Comparison of ENCODE assay signal across 8 cellular contexts in the genomic region with DNA sequence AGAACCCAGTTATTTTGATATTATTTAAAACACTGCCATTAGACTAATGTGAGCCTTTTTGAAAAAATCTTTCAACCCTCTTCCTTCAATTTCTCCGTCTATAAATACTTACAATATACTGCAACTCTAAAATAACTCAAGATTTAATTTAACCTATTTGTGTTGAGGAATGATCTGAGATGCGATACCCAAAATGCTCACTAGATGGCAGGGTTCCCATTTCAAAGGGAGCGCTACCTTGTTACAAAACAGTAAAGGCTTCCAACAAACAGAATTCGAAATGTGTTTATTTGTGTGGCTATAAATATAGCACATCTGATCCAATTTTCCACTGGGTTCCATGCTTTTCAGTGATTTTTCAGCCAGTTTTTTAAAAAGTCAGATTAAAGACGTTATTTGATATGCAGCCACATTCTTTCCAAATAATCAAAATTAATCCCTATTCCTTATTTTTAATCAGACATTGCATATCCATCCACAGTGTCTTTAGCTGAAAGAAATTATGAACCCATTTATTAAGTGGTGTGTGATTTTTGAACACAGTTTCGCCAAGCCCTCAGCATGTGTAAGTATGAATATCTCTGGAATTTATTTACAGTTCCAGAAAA.
DNase-seq lines count a peak whose midpoint lies in the region; ATAC-seq, FAIRE-seq and TF ChIP-seq lines count a peak whose summit lies in the region.

No MANE protein-coding gene starts in this region.

- H3K4me1 ChIP-seq in HUES64 (ENCODE audit: insufficient read depth, low read length) (peaks cover 42% of the 10 kb centered on the region), SK-N-SH (ENCODE audit: control insufficient read depth in 1 of 2, insufficient read depth in 2 of 2, low read depth in 1 of 2, low read length in 1 of 2) (no peaks in the 10 kb centered on the region; a peak in 2 of 4 replicates)

- ATAC-seq in GM19372 (IDR thresholded peaks at IDR 0.05; ENCODE audit: low read depth, unreplicated experiment) (peak; percentile 66), HG03039 (IDR thresholded peaks at IDR 0.05; ENCODE audit: unreplicated experiment) (no peak)

- peak; percentile 92 for TF ChIP-seq CTCF in SK-N-SH (IDR thresholded peaks at IDR 0.05)
- peak; percentile 68 for TF ChIP-seq CTCF in bronchial epithelial cell (IDR thresholded peaks at IDR 0.05; ENCODE audit: insufficient read depth, low read length, severe bottlenecking)
- peak; percentile 72 for TF ChIP-seq CTCF in kidney epithelial cell (IDR thresholded peaks at IDR 0.05; ENCODE audit: insufficient read depth, low read length, poor library complexity, severe bottlenecking)

- no peak for TF ChIP-seq EP300 in SK-N-SH (IDR thresholded peaks at IDR 0.05; ENCODE audit: borderline replicate concordance in 1 of 2, low read depth in 1 of 2, low read length in 1 of 2)

- WGBS in HUES64: 18% methylated on average over 6 of the region's 6 CpGs
- WGBS in SK-N-SH (ENCODE audit: low lambda C conversion rate): 2% methylated on average over 6 of the region's 6 CpGs

- DNase-seq in DMS53 (lab: John Stamatoyannopoulos, UW) (peak; percentile 79), SK-N-SH (peak; percentile 27), bronchial epithelial cell (ENCODE audit: low read depth) (peak; percentile 55), kidney epithelial cell (ENCODE audit: low read depth) (peak; percentile 7)
- peak in 2 of 3 experiments; percentile 3 to 12 for DNase-seq in stimulated activated CD4-positive, alpha-beta T cell treated with anti-CD3 and anti-CD28 coated beads, TNF-alpha, amount 100 ng/mL, for 24 hours (ENCODE audit: low read depth in 3 of 3)

- CTCF ChIA-PET in SK-N-SH (lab: Yijun Ruan, JAX): interaction anchor here (0.7 to 2.7 kb wide), 3 partner anchors 14 to 96 kb away, joined by 3 to 10 read pairs (median 3); no protein-coding TSS in a partner anchor

- H3K36me3 ChIP-seq in HUES64 (ENCODE audit: insufficient read depth, low read length): no peaks in the 10 kb centered on the region
- no peaks in the 10 kb centered on the region for H3K36me3 ChIP-seq in SK-N-SH (replicated peaks in 1 of 2; ENCODE audit: control insufficient read depth in 1 of 2, insufficient read depth in 2 of 2, low read length in 1 of 2)
- H3K36me3 ChIP-seq in bronchial epithelial cell (ENCODE audit: control insufficient read depth, insufficient read depth, low read length): no peaks in the 10 kb centered on the region
- no peaks in the 10 kb centered on the region for H3K36me3 ChIP-seq in kidney epithelial cell (ENCODE audit: control insufficient read depth, insufficient read depth, low read length)

- no peaks in the 10 kb centered on the region for H3K9me2 ChIP-seq in SK-N-SH

- H3K27me3 ChIP-seq in HUES64 (ENCODE audit: insufficient read depth, low read length): no peaks in the 10 kb centered on the region
- H3K27me3 ChIP-seq in SK-N-SH (ENCODE audit: insufficient read depth): no peaks in the 10 kb centered on the region
- no peaks in the 10 kb centered on the region for H3K27me3 ChIP-seq in bronchial epithelial cell (ENCODE audit: control insufficient read depth, insufficient read depth, low read length)
- H3K27me3 ChIP-seq in kidney epithelial cell (ENCODE audit: control insufficient read depth, insufficient read depth, low read length): no peaks in the 10 kb centered on the region

- H3K4me3 ChIP-seq in HUES64 (ENCODE audit: low read length) (no peak overlapping the region), SK-N-SH (ENCODE audit: low read depth in 2 of 2, low read length in 1 of 2) (peak overlapping the region in 1 of 2 experiments; percentile 26; a peak in 1 of 4 replicates), bronchial epithelial cell (ENCODE audit: low read depth, low read length) (no peak overlapping the region), kidney epithelial cell (ENCODE audit: low read depth, low read length) (no peak overlapping the region)

- H4K20me1 ChIP-seq in SK-N-SH (ENCODE audit: insufficient read depth): no peaks in the 10 kb centered on the region

- H3K9me3 ChIP-seq in HUES64 (ENCODE audit: insufficient read depth, low read depth, low read length) (no peaks in the 10 kb centered on the region), SK-N-SH (no peaks in the 10 kb centered on the region)

- no peak overlapping the region for H3K4me2 ChIP-seq in SK-N-SH

- no peaks in the 10 kb centered on the region for H3F3A ChIP-seq in SK-N-SH (replicated peaks; ENCODE audit: insufficient read depth)

- H3K9ac ChIP-seq in HUES64 (ENCODE audit: low read depth, low read length): peak overlapping the region; percentile 56
- no peak overlapping the region for H3K9ac ChIP-seq in SK-N-SH

- POLR2A ChIA-PET in SK-N-SH (lab: Yijun Ruan, JAX): no interaction called here

- no peaks in the 10 kb centered on the region for H3K79me2 ChIP-seq in SK-N-SH (ENCODE audit: insufficient read depth)

- no peak for FAIRE-seq in bronchial epithelial cell (lab: Jason Lieb, UNC)

- H3K27ac ChIP-seq in HUES64 (ENCODE audit: low read depth, low read length) (peak overlapping the region; percentile 93), SK-N-SH (ENCODE audit: low read depth in 2 of 2, low read length in 1 of 2) (no peak overlapping the region)

- H2AFZ ChIP-seq in SK-N-SH (ENCODE audit: low read depth): no peak overlapping the region

- peak; percentile 92 for TF ChIP-seq RAD21 in SK-N-SH (IDR thresholded peaks at IDR 0.05; ENCODE audit: low read length)

TF ChIP-seq in SK-N-SH, 30 proteins besides CTCF, POLR2A, EP300 and RAD21:
- TF ChIP-seq RCOR1 (IDR thresholded peaks at IDR 0.05; ENCODE audit: low read length) (no peak), TEAD4 (IDR thresholded peaks at IDR 0.05; ENCODE audit: borderline replicate concordance, insufficient read depth) (no peak), MEF2A (IDR thresholded peaks at IDR 0.05; ENCODE audit: borderline replicate concordance, low read depth) (no peak), SMC3 (IDR thresholded peaks at IDR 0.05; ENCODE audit: low read depth, low read length) (peak; percentile 74), JUND (IDR thresholded peaks at IDR 0.05) (no peak), NRF1 (IDR thresholded peaks at IDR 0.05; ENCODE audit: low read depth, low read length) (no peak), ELF1 (IDR thresholded peaks at IDR 0.05) (no peak)

Comparison
In these comparisons a context has a peak if more than half of its experiments do, and no peak if none do; other contexts are left out.
1. DNase-seq: peak in every context shown above with its lines; median percentile 79 in DMS53; 55 in bronchial epithelial cell; 27 in SK-N-SH; 8 in stimulated activated CD4-positive, alpha-beta T cell treated with anti-CD3 and anti-CD28 coated beads, TNF-alpha, amount 100 ng/mL, for 24 hours; 7 in kidney epithelial cell.